18 cellular contexts compared by ENCODE assay signal in genomic region chr3:143311096-143311495, GRCh38.
"Had no signal": no experiment of that assay in that cellular context is flagged by ENCODE, and none has a peak within 500 bp of the region (broad histone marks: within the 10 kb centered on the region; RNA-seq: fewer than 3 reads in every experiment).

No MANE protein-coding gene starts in this region.

- H3K4me2 ChIP-seq: hepatocyte had no signal

- H3K9me3 ChIP-seq: colonic mucosa, esophagus squamous epithelium, right atrium auricular region, sigmoid colon had no signal

- H3K27me3 ChIP-seq: colonic mucosa, esophagus squamous epithelium, hepatocyte, right atrium auricular region, sigmoid colon had no signal

- H3K27ac Mint-ChIP-seq: nephron progenitor cell, type B pancreatic cell had no signal

- H3K4me1 ChIP-seq: sigmoid colon had no signal

- DNase-seq: colonic mucosa; dermis blood vessel endothelial cell; esophagus squamous epithelium; foreskin melanocyte; head of caudate nucleus; kidney; left colon; naive thymus-derived CD4-positive, alpha-beta T cell; nephron progenitor cell; posterior cingulate gyrus; sigmoid colon; small intestine; stimulated activated CD4-positive, alpha-beta T cell treated with anti-CD3 and anti-CD28 coated beads, Interleukin-12 subunit alpha, Interleukin-12 subunit beta, amount 100 ng/mL, for 4 hours; stimulated activated CD4-positive, alpha-beta T cell treated with anti-CD3 and anti-CD28 coated beads, Interleukin-2, amount 100 ng/mL, for 48 hours; stimulated activated naive CD4-positive, alpha-beta T cell treated with Interleukin-2 at 50 U/mL for 16 hours had no signal

- H3K4me3 Mint-ChIP-seq: naive thymus-derived CD4-positive, alpha-beta T cell; nephron progenitor cell; type B pancreatic cell had no signal

- H3K36me3 Mint-ChIP-seq: type B pancreatic cell had no signal

- H3K9me3 Mint-ChIP-seq: nephron progenitor cell, type B pancreatic cell had no signal

- H3K27me3 Mint-ChIP-seq: naive thymus-derived CD4-positive, alpha-beta T cell had no signal

- H3K4me3 ChIP-seq: colonic mucosa, esophagus squamous epithelium, hepatocyte, right atrium auricular region, sigmoid colon had no signal

- H2AFZ ChIP-seq: hepatocyte had no signal

- ATAC-seq: left colon; naive thymus-derived CD4-positive, alpha-beta T cell had no signal

- H3K36me3 ChIP-seq: colonic mucosa, esophagus squamous epithelium, right atrium auricular region, sigmoid colon had no signal

- H3K27ac ChIP-seq: colonic mucosa, hepatocyte, right atrium auricular region, sigmoid colon had no signal
